8 cellular contexts compared by ENCODE assay signal in genomic region chr20:59850018-59850641, GRCh38.
A peak's percentile ranks its signal among the peaks of the same experiment; 100 is the strongest.
DNase-seq lines count a peak whose midpoint lies in the region; ATAC-seq and TF ChIP-seq lines count a peak whose summit lies in the region.

No MANE protein-coding gene starts in this region.

- H3K9me3 Mint-ChIP-seq in GM23338 (peaks cover 3% of the 10 kb centered on the region; the same call in 1 of the 3 replicates), neural crest cell (no peaks in the 10 kb centered on the region)
- no peaks in the 10 kb centered on the region for H3K9me3 Mint-ChIP-seq in activated CD4-positive, alpha-beta T cell treated with anti-CD3 and anti-CD28 coated beads for 36 hours (ENCODE audit: low read depth)

- no peak overlapping the region for H3K4me2 ChIP-seq in GM23338

- no peak overlapping the region for H2AFZ ChIP-seq in GM23338

- H3K4me3 Mint-ChIP-seq in GM23338 (no peak overlapping the region), neural crest cell (no peak overlapping the region)
- no peak overlapping the region for H3K4me3 Mint-ChIP-seq in activated CD4-positive, alpha-beta T cell treated with anti-CD3 and anti-CD28 coated beads for 36 hours

- no peak overlapping the region for H3K27ac ChIP-seq in GM23338 (ENCODE audit: low read depth)

- no peaks in the 10 kb centered on the region for H3K36me3 Mint-ChIP-seq in GM23338 (ENCODE audit: low read depth)
- H3K36me3 Mint-ChIP-seq in neural crest cell (ENCODE audit: low read depth): peaks cover 9% of the 10 kb centered on the region
- H3K36me3 Mint-ChIP-seq in activated CD4-positive, alpha-beta T cell treated with anti-CD3 and anti-CD28 coated beads for 36 hours (ENCODE audit: low read depth): no peaks in the 10 kb centered on the region

- POLR2A ChIA-PET in activated CD4-positive, alpha-beta T cell treated with anti-CD3 and anti-CD28 coated beads for 36 hours (lab: Charles Lee): interaction anchor here (1.2 kb wide), 1 partner anchor 12 kb away, joined by 3 read pairs; no protein-coding TSS in a partner anchor

- CTCF ChIA-PET in activated CD4-positive, alpha-beta T cell treated with anti-CD3 and anti-CD28 coated beads for 36 hours (lab: Charles Lee): interaction anchor here (0.7 to 3.5 kb wide), 13 partner anchors 9 to 354 kb away, joined by 3 to 38 read pairs (median 4); no protein-coding TSS in a partner anchor

- TF ChIP-seq CTCF in AG10803 (conservative IDR thresholded peaks at IDR 0.05; ENCODE audit: low read length) (peak; percentile 69), GM23338 (conservative IDR thresholded peaks at IDR 0.05; ENCODE audit: low read depth in 2 of 2) (peak; percentile 45 to 66), neural crest cell (conservative IDR thresholded peaks at IDR 0.05) (peak; percentile 81)

- ATAC-seq in GM23338: peak; percentile 48; the same call in 1 of the 3 replicates
- no peak for ATAC-seq in activated CD4-positive, alpha-beta T cell treated with anti-CD3 and anti-CD28 coated beads for 36 hours

- no peaks in the 10 kb centered on the region for H3K27me3 ChIP-seq in GM23338 (ENCODE audit: insufficient read depth)

- H3F3A ChIP-seq in GM23338 (replicated peaks; ENCODE audit: low read depth): no peaks in the 10 kb centered on the region

- no peaks in the 10 kb centered on the region for H3K79me2 ChIP-seq in GM23338 (replicated peaks; ENCODE audit: insufficient read depth)

- DNase-seq in AG10803 (ENCODE audit: low read depth) (peak; percentile 45), GM23338 (ENCODE audit: low spot score) (peak; percentile 72), NCI-H526 treated with DMSO at 0.1 percent for 48 hours (lab: John Stamatoyannopoulos, UW) (peak; percentile 38), dedifferentiated amniotic fluid mesenchymal stem cell (ENCODE audit: extremely low spot score) (peak; percentile 58), neural crest cell (ENCODE audit: low read depth, low spot score) (no peak), AG08396 (ENCODE audit: low spot score) (no peak)
- no peak for DNase-seq in stimulated activated naive CD4-positive, alpha-beta T cell treated with Interleukin-2 at 50 U/mL for 16 hours (lab: John Stamatoyannopoulos, UW)
- no peak for DNase-seq in activated CD4-positive, alpha-beta T cell treated with anti-CD3 and anti-CD28 coated beads for 36 hours

- H3K27ac Mint-ChIP-seq in GM23338 (no peak overlapping the region), neural crest cell (ENCODE audit: unreplicated experiment) (no peak overlapping the region)
- H3K27ac Mint-ChIP-seq in activated CD4-positive, alpha-beta T cell treated with anti-CD3 and anti-CD28 coated beads for 36 hours: no peak overlapping the region

- H3K4me3 ChIP-seq in AG10803 (ENCODE audit: low read length) (no peak overlapping the region), GM23338 (no peak overlapping the region)

- H3K9me2 ChIP-seq in GM23338 (ENCODE audit: insufficient read depth): no peaks in the 10 kb centered on the region

- no peaks in the 10 kb centered on the region for H3K4me1 ChIP-seq in GM23338 (ENCODE audit: insufficient read depth)

- no peaks in the 10 kb centered on the region for H4K20me1 ChIP-seq in GM23338 (replicated peaks; ENCODE audit: insufficient read depth)

- intact Hi-C loops in activated CD4-positive, alpha-beta T cell treated with anti-CD3 and anti-CD28 coated beads for 36 hours (cut with DNase I, micrococcal nuclease): loop anchor here (1.0 to 2.0 kb wide), 3 partner anchors 67 to 251 kb away; no protein-coding TSS in a partner anchor

- H3K27me3 Mint-ChIP-seq in GM23338 (ENCODE audit: insufficient read depth, low read depth, poor library complexity) (no peaks in the 10 kb centered on the region), neural crest cell (ENCODE audit: low read depth) (no peaks in the 10 kb centered on the region)
- H3K27me3 Mint-ChIP-seq in activated CD4-positive, alpha-beta T cell treated with anti-CD3 and anti-CD28 coated beads for 36 hours: no peaks in the 10 kb centered on the region

- H3K4me1 Mint-ChIP-seq in GM23338 (no peaks in the 10 kb centered on the region), neural crest cell (peaks cover 3% of the 10 kb centered on the region)
- no peaks in the 10 kb centered on the region for H3K4me1 Mint-ChIP-seq in activated CD4-positive, alpha-beta T cell treated with anti-CD3 and anti-CD28 coated beads for 36 hours

- H3K36me3 ChIP-seq in GM23338 (ENCODE audit: insufficient read depth): no peaks in the 10 kb centered on the region

TF ChIP-seq in GM23338, 12 proteins besides CTCF, POLR2A, EP300 and RAD21 (continues in another document):
- TF ChIP-seq JUNB (IDR thresholded peaks at IDR 0.05; ENCODE audit: unreplicated experiment) (no peak), NANOG (IDR thresholded peaks at IDR 0.05; ENCODE audit: borderline replicate concordance) (no peak), STAT1 (IDR thresholded peaks at IDR 0.05; ENCODE audit: unreplicated experiment) (no peak), ZNF331 (CRISPR knock-in tag; IDR thresholded peaks at IDR 0.05; ENCODE audit: low read depth) (no peak), EZH2phosphoT487 (IDR thresholded peaks at IDR 0.05; ENCODE audit: unreplicated experiment) (no peak)
- TF ChIP-seq, protein P1, sequence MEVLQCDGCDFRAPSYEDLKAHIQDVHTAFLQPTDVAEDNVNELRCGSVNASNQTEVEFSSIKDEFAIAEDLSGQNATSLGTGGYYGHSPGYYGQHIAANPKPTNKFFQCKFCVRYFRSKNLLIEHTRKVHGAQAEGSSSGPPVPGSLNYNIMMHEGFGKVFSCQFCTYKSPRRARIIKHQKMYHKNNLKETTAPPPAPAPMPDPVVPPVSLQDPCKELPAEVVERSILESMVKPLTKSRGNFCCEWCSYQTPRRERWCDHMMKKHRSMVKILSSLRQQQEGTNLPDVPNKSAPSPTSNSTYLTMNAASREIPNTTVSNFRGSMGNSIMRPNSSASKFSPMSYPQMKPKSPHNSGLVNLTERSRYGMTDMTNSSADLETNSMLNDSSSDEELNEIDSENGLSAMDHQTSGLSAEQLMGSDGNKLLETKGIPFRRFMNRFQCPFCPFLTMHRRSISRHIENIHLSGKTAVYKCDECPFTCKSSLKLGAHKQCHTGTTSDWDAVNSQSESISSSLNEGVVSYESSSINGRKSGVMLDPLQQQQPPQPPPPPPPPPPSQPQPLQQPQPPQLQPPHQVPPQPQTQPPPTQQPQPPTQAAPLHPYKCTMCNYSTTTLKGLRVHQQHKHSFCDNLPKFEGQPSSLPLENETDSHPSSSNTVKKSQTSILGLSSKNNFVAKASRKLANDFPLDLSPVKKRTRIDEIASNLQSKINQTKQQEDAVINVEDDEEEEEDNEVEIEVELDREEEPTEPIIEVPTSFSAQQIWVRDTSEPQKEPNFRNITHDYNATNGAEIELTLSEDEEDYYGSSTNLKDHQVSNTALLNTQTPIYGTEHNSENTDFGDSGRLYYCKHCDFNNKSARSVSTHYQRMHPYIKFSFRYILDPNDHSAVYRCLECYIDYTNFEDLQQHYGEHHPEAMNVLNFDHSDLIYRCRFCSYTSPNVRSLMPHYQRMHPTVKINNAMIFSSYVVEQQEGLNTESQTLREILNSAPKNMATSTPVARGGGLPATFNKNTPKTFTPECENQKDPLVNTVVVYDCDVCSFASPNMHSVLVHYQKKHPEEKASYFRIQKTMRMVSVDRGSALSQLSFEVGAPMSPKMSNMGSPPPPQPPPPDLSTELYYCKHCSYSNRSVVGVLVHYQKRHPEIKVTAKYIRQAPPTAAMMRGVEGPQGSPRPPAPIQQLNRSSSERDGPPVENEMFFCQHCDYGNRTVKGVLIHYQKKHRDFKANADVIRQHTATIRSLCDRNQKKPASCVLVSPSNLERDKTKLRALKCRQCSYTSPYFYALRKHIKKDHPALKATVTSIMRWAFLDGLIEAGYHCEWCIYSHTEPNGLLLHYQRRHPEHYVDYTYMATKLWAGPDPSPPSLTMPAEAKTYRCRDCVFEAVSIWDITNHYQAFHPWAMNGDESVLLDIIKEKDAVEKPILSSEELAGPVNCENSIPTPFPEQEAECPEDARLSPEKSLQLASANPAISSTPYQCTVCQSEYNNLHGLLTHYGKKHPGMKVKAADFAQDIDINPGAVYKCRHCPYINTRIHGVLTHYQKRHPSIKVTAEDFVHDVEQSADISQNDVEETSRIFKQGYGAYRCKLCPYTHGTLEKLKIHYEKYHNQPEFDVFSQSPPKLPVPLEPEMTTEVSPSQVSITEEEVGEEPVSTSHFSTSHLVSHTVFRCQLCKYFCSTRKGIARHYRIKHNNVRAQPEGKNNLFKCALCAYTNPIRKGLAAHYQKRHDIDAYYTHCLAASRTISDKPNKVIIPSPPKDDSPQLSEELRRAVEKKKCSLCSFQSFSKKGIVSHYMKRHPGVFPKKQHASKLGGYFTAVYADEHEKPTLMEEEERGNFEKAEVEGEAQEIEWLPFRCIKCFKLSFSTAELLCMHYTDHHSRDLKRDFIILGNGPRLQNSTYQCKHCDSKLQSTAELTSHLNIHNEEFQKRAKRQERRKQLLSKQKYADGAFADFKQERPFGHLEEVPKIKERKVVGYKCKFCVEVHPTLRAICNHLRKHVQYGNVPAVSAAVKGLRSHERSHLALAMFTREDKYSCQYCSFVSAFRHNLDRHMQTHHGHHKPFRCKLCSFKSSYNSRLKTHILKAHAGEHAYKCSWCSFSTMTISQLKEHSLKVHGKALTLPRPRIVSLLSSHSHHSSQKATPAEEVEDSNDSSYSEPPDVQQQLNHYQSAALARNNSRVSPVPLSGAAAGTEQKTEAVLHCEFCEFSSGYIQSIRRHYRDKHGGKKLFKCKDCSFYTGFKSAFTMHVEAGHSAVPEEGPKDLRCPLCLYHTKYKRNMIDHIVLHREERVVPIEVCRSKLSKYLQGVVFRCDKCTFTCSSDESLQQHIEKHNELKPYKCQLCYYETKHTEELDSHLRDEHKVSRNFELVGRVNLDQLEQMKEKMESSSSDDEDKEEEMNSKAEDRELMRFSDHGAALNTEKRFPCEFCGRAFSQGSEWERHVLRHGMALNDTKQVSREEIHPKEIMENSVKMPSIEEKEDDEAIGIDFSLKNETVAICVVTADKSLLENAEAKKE (CRISPR knock-in tag; IDR thresholded peaks at IDR 0.05): no peak

Comparison
In these comparisons a context has a peak if more than half of its experiments do, and no peak if none do; other contexts are left out.
1. DNase-seq: peak in AG10803 (single experiment), GM23338 (single experiment), NCI-H526 treated with DMSO at 0.1 percent for 48 hours (single experiment) and dedifferentiated amniotic fluid mesenchymal stem cell (single experiment); none in neural crest cell (single experiment), AG08396 (single experiment), stimulated activated naive CD4-positive, alpha-beta T cell treated with Interleukin-2 at 50 U/mL for 16 hours (single experiment) and activated CD4-positive, alpha-beta T cell treated with anti-CD3 and anti-CD28 coated beads for 36 hours (single experiment).
2. Peak in every context shown above with its lines, with median percentiles within 50 percentile points of each other: CTCF ChIP-seq.